Comparison of ENCODE assay signal across 17 cellular contexts in genomic region chr6:3905853-3906190, GRCh38. TPM values are rescaled to one million over a fixed set of nuclear protein-coding genes. Genes with fewer than 3 reads are reported as not detected.
DNase-seq lines count a peak whose midpoint lies in the region; ATAC-seq and TF ChIP-seq lines count a peak whose summit lies in the region.
"Had no signal": no experiment of that assay in that cellular context is flagged by ENCODE, and none has a peak within 500 bp of the region (broad histone marks: within the 10 kb centered on the region; RNA-seq: fewer than 3 reads in every experiment).

No MANE protein-coding gene starts in this region.

- ATAC-seq in HG02852 (IDR thresholded peaks at IDR 0.05; ENCODE audit: unreplicated experiment) (no peak), esophagus mucosa (no peak), HG02588 (IDR thresholded peaks at IDR 0.05; ENCODE audit: unreplicated experiment) (no peak)
- ATAC-seq: activated CD8-positive, alpha-beta T cell treated with anti-CD3 and anti-CD28 coated beads, Interleukin-2, amount 10 ng/mL, durations not matched to agents 7 days and 5 days; T-helper 17 cell had no signal

- peak; percentile 32 for DNase-seq in globus pallidus (ENCODE audit: low spot score)
- no peak for DNase-seq in AG08396 (ENCODE audit: low spot score)
- DNase-seq: activated CD8-positive, alpha-beta T cell treated with anti-CD3 and anti-CD28 coated beads, Interleukin-2, amount 10 ng/mL, durations not matched to agents 7 days and 5 days; activated naive CD8-positive, alpha-beta T cell treated with anti-CD3 and anti-CD28 coated beads for 36 hours; CD8-positive, alpha-beta memory T cell; effector CD4-positive, alpha-beta T cell; hippocampal formation; NCI-H1694 treated with DMSO at 0.1 percent for 48 hours; T-helper 17 cell; WERI-Rb-1 had no signal

- H3K27ac ChIP-seq in C4-2B: peak overlapping the region; percentile 14; the same call in 1 of the 2 replicates
- H3K27ac ChIP-seq: WERI-Rb-1 had no signal

- H3K27me3 ChIP-seq in neuron (ENCODE audit: insufficient read depth, low read length): no peaks in the 10 kb centered on the region

- no peak for TF ChIP-seq CTCF in C4-2B (conservative IDR thresholded peaks at IDR 0.05)

- peak overlapping the region; percentile 16 for H2AFZ ChIP-seq in neuron (ENCODE audit: low read depth, low read length)

- H3K4me1 ChIP-seq in neuron (ENCODE audit: insufficient read depth, low read length): peaks cover 45% of the 10 kb centered on the region

- H3K9me3 ChIP-seq in neuron (ENCODE audit: low read length): no peaks in the 10 kb centered on the region

- H3K36me3 ChIP-seq in neuron (ENCODE audit: insufficient read depth, low read length): no peaks in the 10 kb centered on the region
- H3K36me3 ChIP-seq: WERI-Rb-1 had no signal

- no peak overlapping the region for H3K4me3 ChIP-seq in neuron (ENCODE audit: low read length)

TF ChIP-seq in PFSK-1, 5 proteins besides CTCF, POLR2A, EP300 and RAD21:
- no peak for TF ChIP-seq TAF1 (IDR thresholded peaks at IDR 0.05; ENCODE audit: borderline replicate concordance, insufficient read depth, low read length)
- no peak for TF ChIP-seq REST (IDR thresholded peaks at IDR 0.05; ENCODE audit: insufficient read depth in 1 of 2, low read depth in 2 of 2, low read length in 2 of 2)
- TF ChIP-seq FOXP2 (optimal IDR thresholded peaks at IDR 0.05; ENCODE audit: borderline replicate concordance, extremely low read depth, extremely low read length, insufficient read depth): peak; percentile 25
- no peak for TF ChIP-seq SIN3A (IDR thresholded peaks at IDR 0.05; ENCODE audit: borderline replicate concordance, insufficient read depth, low read length)
- no peak for TF ChIP-seq POLR2AphosphoS5 (IDR thresholded peaks at IDR 0.05; ENCODE audit: low read depth, low read length)

RNA-seq across cellular contexts. Expression of gene FAM50B, which starts 56.6 kb away (rescaled TPM):
- polyA plus RNA-seq in PFSK-1 (2012; ENCODE audit: insufficient read length, low read depth): 0.82 TPM
- total RNA-seq in esophagus mucosa: 6.0 TPM
- total RNA-seq: HT-29 had no signal
